Comparison of ENCODE assay signal across 17 cellular contexts in the genomic region with DNA sequence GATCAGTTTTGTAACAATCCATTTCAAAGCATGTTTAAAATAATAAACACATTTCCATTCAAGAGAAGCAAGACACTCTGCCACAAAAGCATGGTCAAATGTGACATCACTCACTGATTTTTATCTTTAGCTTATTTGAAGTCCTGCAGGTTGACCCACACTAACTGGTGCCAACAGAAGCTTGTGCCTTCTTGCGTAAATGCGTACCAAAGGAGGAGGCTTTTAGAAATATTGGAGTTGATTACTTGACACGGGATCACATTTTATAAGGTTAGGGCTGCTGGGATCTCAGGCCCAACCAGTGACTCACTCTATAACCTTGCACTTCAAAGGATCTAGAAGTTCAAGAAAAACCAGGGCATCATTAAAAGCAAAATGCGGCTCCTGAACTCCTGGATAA.
A peak's percentile ranks its signal among the peaks of the same experiment; 100 is the strongest.
DNase-seq lines count a peak whose midpoint lies in the region; ATAC-seq and TF ChIP-seq lines count a peak whose summit lies in the region.
"Had no signal": no experiment of that assay in that cellular context is flagged by ENCODE, and none has a peak within 500 bp of the region (broad histone marks: within the 10 kb centered on the region; RNA-seq: fewer than 3 reads in every experiment).

No MANE protein-coding gene starts in this region.

- DNase-seq in SIG-M5 treated with dmso at 0.1 percent for 504 hours (lab: John Stamatoyannopoulos, UW; ENCODE audit: unreplicated experiment) (peak; percentile 65), SIG-M5 (lab: John Stamatoyannopoulos, UW) (no peak), progenitor cell of endocrine pancreas (ENCODE audit: low spot score, unreplicated experiment) (no peak), UCSD-AML1 (lab: John Stamatoyannopoulos, UW; ENCODE audit: unreplicated experiment) (no peak)
- DNase-seq: AML-193; CD4-positive, alpha-beta T cell; DMS153; DMS79; GF-D8; GM23248 had no signal

- no peak overlapping the region for H3K4me3 ChIP-seq in rectal smooth muscle tissue (ENCODE audit: low read length)
- H3K4me3 ChIP-seq: A549, GM23248, HAP-1 had no signal

- ATAC-seq in GM21723 (IDR thresholded peaks at IDR 0.05; ENCODE audit: unreplicated experiment) = no peak
- ATAC-seq: A549 had no signal

- no peaks in the 10 kb centered on the region for H3K27me3 Mint-ChIP-seq in progenitor cell of endocrine pancreas

- no peaks in the 10 kb centered on the region for H3K4me1 Mint-ChIP-seq in progenitor cell of endocrine pancreas (ENCODE audit: low read depth)

- no peaks in the 10 kb centered on the region for H3K36me3 ChIP-seq in rectal smooth muscle tissue (ENCODE audit: control insufficient read depth, insufficient read depth, low read length)
- H3K36me3 ChIP-seq: HAP-1 had no signal

- H3K9ac ChIP-seq in rectal smooth muscle tissue (ENCODE audit: low read length) = no peak overlapping the region
- H3K9ac ChIP-seq: GM23248 had no signal

- H3K36me3 Mint-ChIP-seq in progenitor cell of endocrine pancreas (ENCODE audit: insufficient read depth) = no peaks in the 10 kb centered on the region

- H3K4me1 ChIP-seq in rectal smooth muscle tissue (ENCODE audit: control insufficient read depth, insufficient read depth, low read length) = peaks cover 4% of the 10 kb centered on the region
- H3K4me1 ChIP-seq: A549, HAP-1 had no signal

- H3K27ac Mint-ChIP-seq in progenitor cell of endocrine pancreas = no peak overlapping the region
- H3K27ac Mint-ChIP-seq: CD4-positive, alpha-beta T cell had no signal

- H3K9me3 Mint-ChIP-seq in progenitor cell of endocrine pancreas (ENCODE audit: low read depth) = no peaks in the 10 kb centered on the region
- H3K9me3 Mint-ChIP-seq: CD4-positive, alpha-beta T cell had no signal

- H3K4me3 Mint-ChIP-seq in progenitor cell of endocrine pancreas (ENCODE audit: low read depth) = no peak overlapping the region
- H3K4me3 Mint-ChIP-seq: CD4-positive, alpha-beta T cell had no signal

- TF ChIP-seq CTCF in VCaP (conservative IDR thresholded peaks at IDR 0.05) (no peak), progenitor cell of endocrine pancreas (IDR thresholded peaks at IDR 0.05; ENCODE audit: unreplicated experiment) (no peak)

- H3K27me3 ChIP-seq in rectal smooth muscle tissue (ENCODE audit: control insufficient read depth, insufficient read depth, low read length) = no peaks in the 10 kb centered on the region

- H3K27ac ChIP-seq in VCaP (peak overlapping the region; percentile 10), rectal smooth muscle tissue (ENCODE audit: low read depth, low read length) (peak overlapping the region; percentile 47)
- H3K27ac ChIP-seq: 22Rv1, A549, C4-2B, GM23248 had no signal
